In genomic region chr2:203936949-203937348, GRCh38 we compare ENCODE assay signal across 21 cellular contexts. TPM values are rescaled to one million over a fixed set of nuclear protein-coding genes. Genes with fewer than 3 reads are reported as not detected.
A peak's percentile ranks its signal among the peaks of the same experiment; 100 is the strongest.
DNase-seq lines count a peak whose midpoint lies in the region; ATAC-seq and TF ChIP-seq lines count a peak whose summit lies in the region.
"Had no signal": no experiment of that assay in that cellular context is flagged by ENCODE, and none has a peak within 500 bp of the region (broad histone marks: within the 10 kb centered on the region; RNA-seq: fewer than 3 reads in every experiment).

No MANE protein-coding gene starts in this region.

- no peak overlapping the region for H3K9ac ChIP-seq in Karpas-422 (ENCODE audit: low read length)
- H3K9ac ChIP-seq: parathyroid adenoma had no signal

- H3K9me2 ChIP-seq in Karpas-422 (replicated peaks; ENCODE audit: insufficient read depth, low read length): no peaks in the 10 kb centered on the region

- H3K4me3 ChIP-seq in CD4-positive, CD25-positive, alpha-beta regulatory T cell (ENCODE audit: low read depth, low read length): peak overlapping the region; percentile 100
- peak overlapping the region; percentile 70 to 77 for H3K4me3 ChIP-seq in CD4-positive, alpha-beta memory T cell (ENCODE audit: low read length in 2 of 2)
- H3K4me3 ChIP-seq in mononuclear cell (ENCODE audit: low read length) (peak overlapping the region; percentile 32), Karpas-422 (ENCODE audit: low read length) (no peak overlapping the region)
- H3K4me3 ChIP-seq: K562, sigmoid colon had no signal

- intact Hi-C loops in CD4-positive, alpha-beta memory T cell (cut with micrococcal nuclease): loop anchor here (1.0 to 5.0 kb wide), 3 partner anchors 9 to 65 kb away; no protein-coding TSS in a partner anchor
- intact Hi-C loops in activated T-helper 1 cell treated with anti-CD3 and anti-CD28 coated beads, Interleukin-12 subunit alpha, Interleukin-12 subunit beta, Interleukin-2, Interleukin-4 antibody, amounts not matched to agents 30 ng/mL and 10 ng/mL and 1 ng/mL, durations not matched to agents 14 hours and 24 hours and 36 hours (cut with micrococcal nuclease): loop anchor here (2.0 to 10.0 kb wide), 2 partner anchors 228 to 318 kb away; no protein-coding TSS in a partner anchor
- intact Hi-C loops in posterior cingulate gyrus (cut with DNase I): no loop called here

- H2AFZ ChIP-seq in Karpas-422 (ENCODE audit: low read length): no peak overlapping the region
- H2AFZ ChIP-seq: parathyroid adenoma had no signal

- peaks cover 6% of the 10 kb centered on the region for H3K36me3 ChIP-seq in CD4-positive, CD25-positive, alpha-beta regulatory T cell (ENCODE audit: control insufficient read depth, insufficient read depth, low read length)
- H3K36me3 ChIP-seq in CD4-positive, alpha-beta memory T cell (ENCODE audit: insufficient read depth, low read length): no peaks in the 10 kb centered on the region
- no peaks in the 10 kb centered on the region for H3K36me3 ChIP-seq in Karpas-422 (ENCODE audit: insufficient read depth, low read length)
- H3K36me3 ChIP-seq: sigmoid colon, transverse colon, WERI-Rb-1 had no signal

- no peak for TF ChIP-seq CTCF in HFFc6 (IDR thresholded peaks at IDR 0.05)

- no peaks in the 10 kb centered on the region for H3K9me3 ChIP-seq in CD4-positive, CD25-positive, alpha-beta regulatory T cell (ENCODE audit: control insufficient read depth in 2 of 2, low read length in 2 of 2)
- H3K9me3 ChIP-seq in CD4-positive, alpha-beta memory T cell (ENCODE audit: control insufficient read depth in 1 of 2, low read length in 2 of 2): no peaks in the 10 kb centered on the region
- no peaks in the 10 kb centered on the region for H3K9me3 ChIP-seq in mononuclear cell (ENCODE audit: low read depth, low read length)
- no peaks in the 10 kb centered on the region for H3K9me3 ChIP-seq in Karpas-422 (ENCODE audit: low read length)
- H3K9me3 ChIP-seq: sigmoid colon, transverse colon had no signal

- peak overlapping the region; percentile 94 to 99 (median 97) for H3K4me3 Mint-ChIP-seq in CD4-positive, CD25-positive, alpha-beta regulatory T cell
- peak overlapping the region; percentile 91 to 99 (median 96) for H3K4me3 Mint-ChIP-seq in CD4-positive, alpha-beta memory T cell
- peak overlapping the region; percentile 95 for H3K4me3 Mint-ChIP-seq in activated T-helper 1 cell treated with anti-CD3 and anti-CD28 coated beads, Interleukin-12 subunit alpha, Interleukin-12 subunit beta, Interleukin-2, Interleukin-4 antibody, amounts not matched to agents 30 ng/mL and 10 ng/mL and 1 ng/mL, durations not matched to agents 14 hours and 24 hours and 36 hours
- no peak overlapping the region for H3K4me3 Mint-ChIP-seq in HFFc6
- H3K4me3 Mint-ChIP-seq: naive B cell had no signal

- no peak overlapping the region for H3K4me2 ChIP-seq in Karpas-422 (ENCODE audit: low read depth, low read length, poor library complexity, severe bottlenecking)

- H3K27ac ChIP-seq in CD4-positive, CD25-positive, alpha-beta regulatory T cell (ENCODE audit: insufficient read depth, low read length, poor library complexity, severe bottlenecking): peak overlapping the region; percentile 89
- peak overlapping the region; percentile 79 for H3K27ac ChIP-seq in CD4-positive, alpha-beta memory T cell (ENCODE audit: low read depth, low read length)
- H3K27ac ChIP-seq in Karpas-422 (ENCODE audit: low read length): no peak overlapping the region
- H3K27ac ChIP-seq: parathyroid adenoma, sigmoid colon, transverse colon, WERI-Rb-1 had no signal

- no peak for DNase-seq in CD4-positive, CD25-positive, alpha-beta regulatory T cell
- no peak for DNase-seq in CD4-positive, alpha-beta memory T cell
- DNase-seq in activated T-helper 1 cell treated with anti-CD3 and anti-CD28 coated beads, Interleukin-12 subunit alpha, Interleukin-12 subunit beta, Interleukin-2, Interleukin-4 antibody, amounts not matched to agents 30 ng/mL and 10 ng/mL and 1 ng/mL, durations not matched to agents 14 hours and 24 hours and 36 hours (ENCODE audit: low spot score): no peak
- DNase-seq in Karpas-422 (no peak), posterior cingulate gyrus (no peak), HFFc6 (no peak)
- DNase-seq: DMS79 treated with DMSO at 0.1 percent for 48 hours, kidney glomerular epithelial cell, MV-4-11, naive B cell, NCI-H1694 treated with DMSO at 0.1 percent for 48 hours, NCI-H2227 treated with DMSO at 0.1 percent for 48 hours, SHP77 treated with DMSO at 0.1 percent for 48 hours, sigmoid colon, transverse colon, WERI-Rb-1 had no signal

- no peaks in the 10 kb centered on the region for H3K27me3 Mint-ChIP-seq in CD4-positive, CD25-positive, alpha-beta regulatory T cell
- H3K27me3 Mint-ChIP-seq in CD4-positive, alpha-beta memory T cell: no peaks in the 10 kb centered on the region
- no peaks in the 10 kb centered on the region for H3K27me3 Mint-ChIP-seq in activated T-helper 1 cell treated with anti-CD3 and anti-CD28 coated beads, Interleukin-12 subunit alpha, Interleukin-12 subunit beta, Interleukin-2, Interleukin-4 antibody, amounts not matched to agents 30 ng/mL and 10 ng/mL and 1 ng/mL, durations not matched to agents 14 hours and 24 hours and 36 hours (ENCODE audit: insufficient read depth)
- H3K27me3 Mint-ChIP-seq in HFFc6 (ENCODE audit: insufficient read depth): peaks cover 2% of the 10 kb centered on the region

- H3K4me1 Mint-ChIP-seq in CD4-positive, CD25-positive, alpha-beta regulatory T cell: peaks cover 22 to 66% (median 45%) of the 10 kb centered on the region in 4 donors
- peaks cover 49 to 91% (median 62%) of the 10 kb centered on the region in 4 donors for H3K4me1 Mint-ChIP-seq in CD4-positive, alpha-beta memory T cell
- peaks cover 66% of the 10 kb centered on the region for H3K4me1 Mint-ChIP-seq in activated T-helper 1 cell treated with anti-CD3 and anti-CD28 coated beads, Interleukin-12 subunit alpha, Interleukin-12 subunit beta, Interleukin-2, Interleukin-4 antibody, amounts not matched to agents 30 ng/mL and 10 ng/mL and 1 ng/mL, durations not matched to agents 14 hours and 24 hours and 36 hours (ENCODE audit: low read depth)
- H3K4me1 Mint-ChIP-seq in HFFc6 (ENCODE audit: low read depth): peaks cover 13% of the 10 kb centered on the region; the same call in 1 of the 2 replicates
- H3K4me1 Mint-ChIP-seq: naive B cell had no signal

- CTCF ChIA-PET in CD4-positive, alpha-beta memory T cell (lab: Charles Lee; ENCODE audit: partially characterized antibody): interaction anchor here (2.8 kb wide), 1 partner anchor 114 kb away, joined by 9 read pairs; no protein-coding TSS in a partner anchor

- H3K27me3 ChIP-seq in CD4-positive, CD25-positive, alpha-beta regulatory T cell (ENCODE audit: control insufficient read depth, insufficient read depth, low read length): no peaks in the 10 kb centered on the region
- H3K27me3 ChIP-seq in CD4-positive, alpha-beta memory T cell (ENCODE audit: insufficient read depth, low read length): no peaks in the 10 kb centered on the region
- H3K27me3 ChIP-seq in mononuclear cell (ENCODE audit: insufficient read depth, low read length) (no peaks in the 10 kb centered on the region), Karpas-422 (ENCODE audit: low read length) (no peaks in the 10 kb centered on the region)
- H3K27me3 ChIP-seq: sigmoid colon, transverse colon had no signal

- H3K27ac Mint-ChIP-seq in CD4-positive, CD25-positive, alpha-beta regulatory T cell: peak overlapping the region; percentile 88 to 99 (median 97)
- peak overlapping the region; percentile 79 to 98 (median 93) for H3K27ac Mint-ChIP-seq in CD4-positive, alpha-beta memory T cell
- H3K27ac Mint-ChIP-seq in activated T-helper 1 cell treated with anti-CD3 and anti-CD28 coated beads, Interleukin-12 subunit alpha, Interleukin-12 subunit beta, Interleukin-2, Interleukin-4 antibody, amounts not matched to agents 30 ng/mL and 10 ng/mL and 1 ng/mL, durations not matched to agents 14 hours and 24 hours and 36 hours: peak overlapping the region; percentile 80
- H3K27ac Mint-ChIP-seq in HFFc6: no peak overlapping the region
- H3K27ac Mint-ChIP-seq: naive B cell had no signal

- peaks cover 58% of the 10 kb centered on the region for H3K4me1 ChIP-seq in CD4-positive, CD25-positive, alpha-beta regulatory T cell (ENCODE audit: control insufficient read depth, insufficient read depth, low read length, poor library complexity, severe bottlenecking)
- peaks cover 66% of the 10 kb centered on the region for H3K4me1 ChIP-seq in CD4-positive, alpha-beta memory T cell (ENCODE audit: insufficient read depth, low read length)
- peaks cover 26% of the 10 kb centered on the region for H3K4me1 ChIP-seq in mononuclear cell (ENCODE audit: insufficient read depth, low read length)
- H3K4me1 ChIP-seq in Karpas-422 (ENCODE audit: low read length): no peaks in the 10 kb centered on the region
- H3K4me1 ChIP-seq: parathyroid adenoma, transverse colon had no signal

- ATAC-seq in CD4-positive, CD25-positive, alpha-beta regulatory T cell (ENCODE audit: low read depth in 2 of 2): peak in 1 of 2 donors; percentile 8
- ATAC-seq: K562 had no signal

- H3K79me2 ChIP-seq in Karpas-422 (ENCODE audit: low read length): no peaks in the 10 kb centered on the region
- H3K79me2 ChIP-seq: parathyroid adenoma had no signal

- POLR2A ChIA-PET in CD4-positive, alpha-beta memory T cell (lab: Charles Lee; ENCODE audit: partially characterized antibody): interaction anchor here (1.0 to 2.8 kb wide), 7 partner anchors 9 to 82 kb away, joined by 4 to 19 read pairs (median 6); no protein-coding TSS in a partner anchor

- peaks cover 26% of the 10 kb centered on the region for H3K36me3 Mint-ChIP-seq in CD4-positive, CD25-positive, alpha-beta regulatory T cell
- H3K36me3 Mint-ChIP-seq in CD4-positive, alpha-beta memory T cell: peaks cover 11 to 43% of the 10 kb centered on the region in 2 donors
- peaks cover 45% of the 10 kb centered on the region for H3K36me3 Mint-ChIP-seq in activated T-helper 1 cell treated with anti-CD3 and anti-CD28 coated beads, Interleukin-12 subunit alpha, Interleukin-12 subunit beta, Interleukin-2, Interleukin-4 antibody, amounts not matched to agents 30 ng/mL and 10 ng/mL and 1 ng/mL, durations not matched to agents 14 hours and 24 hours and 36 hours (ENCODE audit: low read depth)
- no peaks in the 10 kb centered on the region for H3K36me3 Mint-ChIP-seq in HFFc6 (ENCODE audit: low read depth)
- H3K36me3 Mint-ChIP-seq: naive B cell had no signal

- no peaks in the 10 kb centered on the region for H4K20me1 ChIP-seq in Karpas-422 (ENCODE audit: insufficient read depth, low read depth, low read length)

- peaks cover 0 to 2% (median 0%) of the 10 kb centered on the region in 7 donors for H3K9me3 Mint-ChIP-seq in CD4-positive, CD25-positive, alpha-beta regulatory T cell
- no peaks in the 10 kb centered on the region for H3K9me3 Mint-ChIP-seq in CD4-positive, alpha-beta memory T cell
- peaks cover 5% of the 10 kb centered on the region for H3K9me3 Mint-ChIP-seq in activated T-helper 1 cell treated with anti-CD3 and anti-CD28 coated beads, Interleukin-12 subunit alpha, Interleukin-12 subunit beta, Interleukin-2, Interleukin-4 antibody, amounts not matched to agents 30 ng/mL and 10 ng/mL and 1 ng/mL, durations not matched to agents 14 hours and 24 hours and 36 hours
- no peaks in the 10 kb centered on the region for H3K9me3 Mint-ChIP-seq in HFFc6

RNA-seq across cellular contexts. Expression of gene ICOS, which starts 0.4 kb away (rescaled TPM):
- total RNA-seq in CD4-positive, CD25-positive, alpha-beta regulatory T cell: 195 TPM
- 10 to 100 TPM; 33.0 to 45.2 (median 38.2) TPM for polyA plus RNA-seq in CD4-positive, CD25-positive, alpha-beta regulatory T cell
- total RNA-seq in CD4-positive, alpha-beta memory T cell: 10 to 100 TPM; 52.9 to 53.2 TPM
- polyA plus RNA-seq in CD4-positive, alpha-beta memory T cell: 10 to 100 TPM; 28.1 to 29.1 TPM
- total RNA-seq in activated T-helper 1 cell treated with anti-CD3 and anti-CD28 coated beads, Interleukin-12 subunit alpha, Interleukin-12 subunit beta, Interleukin-2, Interleukin-4 antibody, amounts not matched to agents 30 ng/mL and 10 ng/mL and 1 ng/mL, durations not matched to agents 14 hours and 24 hours and 36 hours: 143 and 150 TPM in 2 replicates
- total RNA-seq in mononuclear cell: 111 TPM
- total RNA-seq in Karpas-422 (2014; rRNA removed; shearing (Covaris generic); ENCODE audit: low replicate concordance): not detected in 2 replicates
- total RNA-seq in HFFc6 (2021; fragmentation: NEBNext Ultra II Directional; extraction: Animal tissue kit (Norgen Biotek cat#: 25700)): not detected
- total RNA-seq: glomerular endothelial cell, H1, K562 had no signal
- polyA plus RNA-seq: H1, K562 had no signal

Comparison
In these comparisons a context has a peak if more than half of its experiments do, and no peak if none do; other contexts are left out.
1. RNA of gene ICOS, which starts 0.4 kb away (total RNA-seq): 195 TPM in CD4-positive, CD25-positive, alpha-beta regulatory T cell (single experiment), 143 to 150 TPM in activated T-helper 1 cell treated with anti-CD3 and anti-CD28 coated beads, Interleukin-12 subunit alpha, Interleukin-12 subunit beta, Interleukin-2, Interleukin-4 antibody, amounts not matched to agents 30 ng/mL and 10 ng/mL and 1 ng/mL, durations not matched to agents 14 hours and 24 hours and 36 hours, 111 TPM in mononuclear cell (single experiment) and 52.9 to 53.2 TPM in CD4-positive, alpha-beta memory T cell; not detected in Karpas-422 and not detected in HFFc6; every median in the first group is over 10 times any median in the second.